11 cellular contexts compared by ENCODE assay signal in the genomic region with DNA sequence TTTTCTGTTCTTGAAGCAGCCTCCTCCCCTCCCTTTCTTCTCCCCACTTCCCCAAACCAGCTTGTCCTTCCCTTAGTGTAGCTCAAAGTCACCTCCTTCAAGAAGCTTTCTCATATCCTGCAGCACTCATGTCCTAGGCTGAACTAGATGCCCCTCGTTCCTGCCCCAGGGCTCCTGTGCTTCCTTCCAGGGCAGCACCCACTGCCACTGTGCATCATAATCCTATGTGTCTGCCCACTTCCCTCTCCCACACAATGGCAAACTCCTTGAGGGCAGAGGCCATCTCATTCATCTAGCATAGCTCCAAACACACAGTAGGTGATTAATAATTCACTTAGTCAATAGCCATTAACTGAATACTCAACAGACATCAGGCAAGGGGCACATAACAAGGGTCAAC.
"Had no signal": no experiment of that assay in that cellular context is flagged by ENCODE, and none has a peak within 500 bp of the region (broad histone marks: within the 10 kb centered on the region; RNA-seq: fewer than 3 reads in every experiment).

No MANE protein-coding gene starts in this region.

- H3K27me3 ChIP-seq: ascending aorta, body of pancreas had no signal

- ATAC-seq: activated naive CD4-positive, alpha-beta T cell treated with anti-CD3 and anti-CD28 coated beads, Interleukin-2, amount 50 U/mL, for 72 hours; activated naive CD8-positive, alpha-beta T cell treated with anti-CD3 and anti-CD28 coated beads, Interleukin-2, amount 50 U/mL, for 24 hours; activated T-cell treated with anti-CD3 and anti-CD28 coated beads, Interleukin-2, amount 50 U/mL, for 4 hours; activated T-cell treated with anti-CD3 and anti-CD28 coated beads, Interleukin-2, amount 50 U/mL, for 72 hours; activated T-helper 17 cell treated with anti-CD3 and anti-CD28 coated beads, Interleukin-2, amount 50 U/mL, for 72 hours; body of pancreas had no signal

- H3K4me3 ChIP-seq: adrenal gland, ascending aorta, body of pancreas, breast epithelium, cardiac muscle cell had no signal

- H3K27ac ChIP-seq: adrenal gland, ascending aorta, body of pancreas, brain microvascular endothelial cell, breast epithelium, cardiac muscle cell had no signal

- H3K36me3 ChIP-seq: adrenal gland, ascending aorta, brain microvascular endothelial cell, breast epithelium, cardiac muscle cell had no signal

- H3K9me3 ChIP-seq: adrenal gland, ascending aorta, body of pancreas, breast epithelium had no signal

- H3K4me1 ChIP-seq: ascending aorta, body of pancreas, breast epithelium had no signal
